ENCODE assay signal across 24 cellular contexts in genomic region chr2:174627216-174627615, GRCh38. TPM values are rescaled to one million over a fixed set of nuclear protein-coding genes. Genes with fewer than 3 reads are reported as not detected.
DNase-seq lines count a peak whose midpoint lies in the region; ATAC-seq and TF ChIP-seq lines count a peak whose summit lies in the region.
"Had no signal": no experiment of that assay in that cellular context is flagged by ENCODE, and none has a peak within 500 bp of the region (broad histone marks: within the 10 kb centered on the region; RNA-seq: fewer than 3 reads in every experiment).

No MANE protein-coding gene starts in this region.

- DNase-seq in activated CD4-positive, alpha-beta T cell treated with anti-CD3 and anti-CD28 coated beads, Interleukin-2, amount 10 ng/mL, durations not matched to agents 24 days and 14 days = no peak
- DNase-seq in activated CD4-positive, alpha-beta T cell treated with anti-CD3 and anti-CD28 coated beads for 48 hours = no peak
- DNase-seq in activated T-helper 2 cell treated with anti-CD3 and anti-CD28 coated beads, Interferon-gamma antibody, Interleukin-2, Interleukin-4, amounts not matched to agents 10 μg/mL and 5 μg/mL and 100 μg/mL, durations not matched to agents 14 hours and 24 hours and 36 hours (ENCODE audit: low spot score) = no peak
- no peak for DNase-seq in natural killer cell treated with Interleukin-12 subunit alpha and Interleukin-12 subunit beta and Interleukin-15 and Interleukin-18, amount 100 ng/mL, for 72 hours (ENCODE audit: low spot score)
- no peak for DNase-seq in GDM1 (lab: John Stamatoyannopoulos, UW)
- DNase-seq: activated CD4-positive, alpha-beta T cell treated with anti-CD3 and anti-CD28 coated beads, Interleukin-2, amount 50 U/mL, for 4 hours; activated T-cell treated with anti-CD3 and anti-CD28 coated beads, Interleukin-2, amount 50 U/mL, for 4 hours; adrenal gland; Calu3; colonic mucosa; kidney; lower lobe of right lung; NCI-H1092 treated with DMSO at 0.1 percent for 48 hours; NCI-H1930; NCI-H226; NCI-H774; nucleus accumbens; small intestine; stomach had no signal

- peaks cover 72% of the 10 kb centered on the region for H3K36me3 Mint-ChIP-seq in activated CD4-positive, alpha-beta T cell treated with anti-CD3 and anti-CD28 coated beads, Interleukin-2, amount 10 ng/mL, durations not matched to agents 24 days and 14 days (ENCODE audit: low read depth)
- H3K36me3 Mint-ChIP-seq in activated T-helper 2 cell treated with anti-CD3 and anti-CD28 coated beads, Interferon-gamma antibody, Interleukin-2, Interleukin-4, amounts not matched to agents 10 μg/mL and 5 μg/mL and 100 μg/mL, durations not matched to agents 14 hours and 24 hours and 36 hours (ENCODE audit: low read depth) = peaks cover 92% of the 10 kb centered on the region
- peaks cover 12% of the 10 kb centered on the region for H3K36me3 Mint-ChIP-seq in natural killer cell treated with Interleukin-12 subunit alpha and Interleukin-12 subunit beta and Interleukin-15 and Interleukin-18, amount 100 ng/mL, for 72 hours

- no peak for ATAC-seq in natural killer cell treated with Interleukin-12 subunit alpha and Interleukin-12 subunit beta and Interleukin-15 and Interleukin-18, amount 100 ng/mL, for 72 hours
- ATAC-seq in HG02970 (IDR thresholded peaks at IDR 0.05; ENCODE audit: low FRiP score, unreplicated experiment) (no peak), GM21717 (IDR thresholded peaks at IDR 0.05; ENCODE audit: unreplicated experiment) (no peak)
- ATAC-seq: activated T-cell treated with anti-CD3 and anti-CD28 coated beads, Interleukin-2, amount 50 U/mL, for 4 hours; lower lobe of right lung had no signal

- H3K9me3 Mint-ChIP-seq in activated CD4-positive, alpha-beta T cell treated with anti-CD3 and anti-CD28 coated beads, Interleukin-2, amount 10 ng/mL, durations not matched to agents 24 days and 14 days = no peaks in the 10 kb centered on the region
- H3K9me3 Mint-ChIP-seq in activated T-helper 2 cell treated with anti-CD3 and anti-CD28 coated beads, Interferon-gamma antibody, Interleukin-2, Interleukin-4, amounts not matched to agents 10 μg/mL and 5 μg/mL and 100 μg/mL, durations not matched to agents 14 hours and 24 hours and 36 hours = no peaks in the 10 kb centered on the region
- H3K9me3 Mint-ChIP-seq in natural killer cell treated with Interleukin-12 subunit alpha and Interleukin-12 subunit beta and Interleukin-15 and Interleukin-18, amount 100 ng/mL, for 72 hours = no peaks in the 10 kb centered on the region
- H3K9me3 Mint-ChIP-seq: activated T-cell treated with anti-CD3 and anti-CD28 coated beads, Interleukin-2, amount 50 U/mL, for 4 hours had no signal

- intact Hi-C loops in activated CD4-positive, alpha-beta T cell treated with anti-CD3 and anti-CD28 coated beads, Interleukin-2, amount 10 ng/mL, durations not matched to agents 24 days and 14 days (cut with micrococcal nuclease) = no loop called here
- intact Hi-C loops in activated T-helper 2 cell treated with anti-CD3 and anti-CD28 coated beads, Interferon-gamma antibody, Interleukin-2, Interleukin-4, amounts not matched to agents 10 μg/mL and 5 μg/mL and 100 μg/mL, durations not matched to agents 14 hours and 24 hours and 36 hours (cut with micrococcal nuclease) = no loop called here

- CTCF ChIA-PET in HEK293 (lab: Yijun Ruan, JAX) = interaction anchor here (0.6 kb wide), 1 partner anchor 1027 kb away, joined by 4 read pairs; no protein-coding TSS in a partner anchor

- H3K27me3 Mint-ChIP-seq in activated CD4-positive, alpha-beta T cell treated with anti-CD3 and anti-CD28 coated beads, Interleukin-2, amount 10 ng/mL, durations not matched to agents 24 days and 14 days = no peaks in the 10 kb centered on the region
- no peaks in the 10 kb centered on the region for H3K27me3 Mint-ChIP-seq in activated T-helper 2 cell treated with anti-CD3 and anti-CD28 coated beads, Interferon-gamma antibody, Interleukin-2, Interleukin-4, amounts not matched to agents 10 μg/mL and 5 μg/mL and 100 μg/mL, durations not matched to agents 14 hours and 24 hours and 36 hours (ENCODE audit: low read depth)
- no peaks in the 10 kb centered on the region for H3K27me3 Mint-ChIP-seq in natural killer cell treated with Interleukin-12 subunit alpha and Interleukin-12 subunit beta and Interleukin-15 and Interleukin-18, amount 100 ng/mL, for 72 hours

- H3K27ac Mint-ChIP-seq in activated CD4-positive, alpha-beta T cell treated with anti-CD3 and anti-CD28 coated beads, Interleukin-2, amount 10 ng/mL, durations not matched to agents 24 days and 14 days = peak overlapping the region; percentile 58
- peak overlapping the region; percentile 35 for H3K27ac Mint-ChIP-seq in activated T-helper 2 cell treated with anti-CD3 and anti-CD28 coated beads, Interferon-gamma antibody, Interleukin-2, Interleukin-4, amounts not matched to agents 10 μg/mL and 5 μg/mL and 100 μg/mL, durations not matched to agents 14 hours and 24 hours and 36 hours
- peak overlapping the region; percentile 12 to 17 for H3K27ac Mint-ChIP-seq in natural killer cell treated with Interleukin-12 subunit alpha and Interleukin-12 subunit beta and Interleukin-15 and Interleukin-18, amount 100 ng/mL, for 72 hours

- H3K4me3 ChIP-seq in HEK293 (ENCODE audit: low read depth, low read length) = no peak overlapping the region
- H3K4me3 ChIP-seq: adrenal gland, breast epithelium, colonic mucosa, lower lobe of right lung, stomach, tibial nerve had no signal

- peak overlapping the region; percentile 9 for H3K4me3 Mint-ChIP-seq in activated CD4-positive, alpha-beta T cell treated with anti-CD3 and anti-CD28 coated beads, Interleukin-2, amount 10 ng/mL, durations not matched to agents 24 days and 14 days
- no peak overlapping the region for H3K4me3 Mint-ChIP-seq in activated T-helper 2 cell treated with anti-CD3 and anti-CD28 coated beads, Interferon-gamma antibody, Interleukin-2, Interleukin-4, amounts not matched to agents 10 μg/mL and 5 μg/mL and 100 μg/mL, durations not matched to agents 14 hours and 24 hours and 36 hours (ENCODE audit: low read depth)
- no peak overlapping the region for H3K4me3 Mint-ChIP-seq in natural killer cell treated with Interleukin-12 subunit alpha and Interleukin-12 subunit beta and Interleukin-15 and Interleukin-18, amount 100 ng/mL, for 72 hours
- H3K4me3 Mint-ChIP-seq: activated T-cell treated with anti-CD3 and anti-CD28 coated beads, Interleukin-2, amount 50 U/mL, for 4 hours had no signal

- no peaks in the 10 kb centered on the region for H3K36me3 ChIP-seq in HEK293 (ENCODE audit: control insufficient read depth in 2 of 2, insufficient read depth in 1 of 2, low read length in 2 of 2)
- H3K36me3 ChIP-seq: adrenal gland, breast epithelium, colonic mucosa, tibial nerve had no signal

- POLR2A ChIA-PET in HEK293 (lab: Yijun Ruan, JAX) = no interaction called here

- H3K27ac ChIP-seq in HEK293 (ENCODE audit: extremely low read depth, low read depth, low read length) = no peak overlapping the region
- H3K27ac ChIP-seq: adrenal gland, colonic mucosa, lower lobe of right lung, stomach had no signal

- no peak for TF ChIP-seq CTCF in HEK293 (tag by site-specific recombination; IDR thresholded peaks at IDR 0.05)

- H3K4me1 Mint-ChIP-seq in activated CD4-positive, alpha-beta T cell treated with anti-CD3 and anti-CD28 coated beads, Interleukin-2, amount 10 ng/mL, durations not matched to agents 24 days and 14 days = peaks cover 74% of the 10 kb centered on the region
- H3K4me1 Mint-ChIP-seq in activated T-helper 2 cell treated with anti-CD3 and anti-CD28 coated beads, Interferon-gamma antibody, Interleukin-2, Interleukin-4, amounts not matched to agents 10 μg/mL and 5 μg/mL and 100 μg/mL, durations not matched to agents 14 hours and 24 hours and 36 hours (ENCODE audit: low read depth) = peaks cover 73% of the 10 kb centered on the region
- peaks cover 45 to 62% of the 10 kb centered on the region in 2 donors for H3K4me1 Mint-ChIP-seq in natural killer cell treated with Interleukin-12 subunit alpha and Interleukin-12 subunit beta and Interleukin-15 and Interleukin-18, amount 100 ng/mL, for 72 hours (ENCODE audit: low read depth in 2 of 2)

- H3K4me1 ChIP-seq in HEK293 (ENCODE audit: control insufficient read depth, insufficient read depth, low read length) = no peaks in the 10 kb centered on the region
- H3K4me1 ChIP-seq: breast epithelium, colonic mucosa had no signal

- no peaks in the 10 kb centered on the region for H3K9me3 ChIP-seq in HEK293 (ENCODE audit: control insufficient read depth, insufficient read depth, low read depth, low read length)
- H3K9me3 ChIP-seq: adrenal gland, breast epithelium, colonic mucosa, lower lobe of right lung, stomach, tibial nerve had no signal

TF ChIP-seq in HEK293, 187 proteins besides CTCF, POLR2A, EP300 and RAD21 (continues in another document):
- TF ChIP-seq PRDM6 (tag by site-specific recombination; IDR thresholded peaks at IDR 0.05) (no peak), SP2 (tag by site-specific recombination; IDR thresholded peaks at IDR 0.05) (no peak), PRDM1 (tag by site-specific recombination; IDR thresholded peaks at IDR 0.05) (peak; percentile 83), ZNF830 (tag by site-specific recombination; IDR thresholded peaks at IDR 0.05; ENCODE audit: low read depth) (no peak), ZNF239 (tag by site-specific recombination; IDR thresholded peaks at IDR 0.05) (no peak), ZNF214 (tag by site-specific recombination; IDR thresholded peaks at IDR 0.05; ENCODE audit: borderline replicate concordance) (no peak), ZNF366 (tag by site-specific recombination; conservative IDR thresholded peaks at IDR 0.05) (peak; percentile 35; the same call in 1 of the 2 replicates), HOXC10 (CRISPR knock-in tag; IDR thresholded peaks at IDR 0.05) (no peak)

RNA-seq across cellular contexts. Expression of gene WIPF1, which starts 29.6 kb away (rescaled TPM):
- 280 and 287 TPM in 2 replicates for total RNA-seq in activated CD4-positive, alpha-beta T cell treated with anti-CD3 and anti-CD28 coated beads, Interleukin-2, amount 10 ng/mL, durations not matched to agents 24 days and 14 days
- total RNA-seq in activated T-helper 2 cell treated with anti-CD3 and anti-CD28 coated beads, Interferon-gamma antibody, Interleukin-2, Interleukin-4, amounts not matched to agents 10 μg/mL and 5 μg/mL and 100 μg/mL, durations not matched to agents 14 hours and 24 hours and 36 hours = 281 and 287 TPM in 2 replicates
- total RNA-seq in natural killer cell treated with Interleukin-12 subunit alpha and Interleukin-12 subunit beta and Interleukin-15 and Interleukin-18, amount 100 ng/mL, for 72 hours = 100 to 1,000 TPM; 284 to 319 TPM
